Comparison of ENCODE assay signal across 10 cellular contexts in the genomic region with DNA sequence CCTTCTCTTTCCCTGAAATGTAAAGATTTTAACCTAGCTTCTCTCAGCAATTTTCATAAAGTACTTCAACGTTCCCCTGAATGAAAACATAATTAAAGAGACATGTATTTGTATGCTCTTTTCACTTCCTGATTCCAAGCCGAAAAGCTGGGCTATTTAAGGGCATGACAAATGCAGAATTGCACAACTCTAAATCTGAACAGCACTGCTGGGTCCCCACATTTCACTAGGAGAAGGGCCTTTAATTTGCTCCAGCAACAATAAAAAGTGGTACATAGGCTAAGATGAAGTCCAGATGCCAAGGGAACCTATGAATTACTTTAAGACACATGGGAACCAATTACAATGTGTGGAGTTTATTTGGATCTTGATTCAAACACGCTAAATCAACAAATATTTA. TPM values are rescaled to one million over a fixed set of nuclear protein-coding genes. Genes with fewer than 3 reads are reported as not detected.
DNase-seq lines count a peak whose midpoint lies in the region; ATAC-seq, FAIRE-seq and TF ChIP-seq lines count a peak whose summit lies in the region.
"Had no signal": no experiment of that assay in that cellular context is flagged by ENCODE, and none has a peak within 500 bp of the region (broad histone marks: within the 10 kb centered on the region; RNA-seq: fewer than 3 reads in every experiment).

No MANE protein-coding gene starts in this region.

- dilution Hi-C loops in keratinocyte (cut with MboI; ENCODE audit: extremely low pct_ligation_motif_present, low sequenced_read_pairs) = no loop called here

- peaks cover 21% of the 10 kb centered on the region for H3K4me1 ChIP-seq in adipocyte (ENCODE audit: control insufficient read depth, insufficient read depth, low read length)
- H3K4me1 ChIP-seq in keratinocyte (ENCODE audit: control insufficient read depth, extremely low read depth, insufficient read depth, low read length) = peaks cover 26% of the 10 kb centered on the region

- H3K9me3 ChIP-seq in adipocyte (ENCODE audit: control insufficient read depth, low read length) (no peaks in the 10 kb centered on the region), keratinocyte (ENCODE audit: control insufficient read depth, low read depth, low read length) (no peaks in the 10 kb centered on the region)

- FAIRE-seq in keratinocyte (lab: Jason Lieb, UNC) = no peak

- no peaks in the 10 kb centered on the region for H4K20me1 ChIP-seq in keratinocyte (ENCODE audit: control insufficient read depth, extremely low read depth, insufficient read depth, low read length)

- no peaks in the 10 kb centered on the region for H3K27me3 ChIP-seq in adipocyte (replicated peaks; ENCODE audit: control insufficient read depth, insufficient read depth, low read length)
- no peaks in the 10 kb centered on the region for H3K27me3 ChIP-seq in keratinocyte (ENCODE audit: control insufficient read depth, extremely low read depth, insufficient read depth, low read length)

- peak overlapping the region; percentile 4 for H3K9ac ChIP-seq in adipocyte (ENCODE audit: low read length)
- no peak overlapping the region for H3K9ac ChIP-seq in keratinocyte (ENCODE audit: control insufficient read depth, extremely low read depth, insufficient read depth, low read length)
- H3K9ac ChIP-seq: parathyroid adenoma had no signal

- no peaks in the 10 kb centered on the region for H3K79me2 ChIP-seq in keratinocyte (ENCODE audit: control insufficient read depth, insufficient read depth, low read length)
- H3K79me2 ChIP-seq: parathyroid adenoma had no signal

- no peak overlapping the region for H3K4me2 ChIP-seq in keratinocyte (ENCODE audit: control insufficient read depth, extremely low read depth, insufficient read depth, low read depth, low read length)

- peak; percentile 53 for ATAC-seq in HG02623 (IDR thresholded peaks at IDR 0.05; ENCODE audit: unreplicated experiment)
- ATAC-seq in omental fat pad (ENCODE audit: low FRiP score) = no peak
- ATAC-seq in HG03520 (IDR thresholded peaks at IDR 0.05; ENCODE audit: unreplicated experiment) = no peak

- H3K36me3 ChIP-seq in adipocyte (ENCODE audit: control insufficient read depth, insufficient read depth, low read length, severe bottlenecking) = no peaks in the 10 kb centered on the region
- no peaks in the 10 kb centered on the region for H3K36me3 ChIP-seq in keratinocyte (ENCODE audit: control insufficient read depth in 2 of 2, extremely low read depth in 1 of 2, insufficient read depth in 2 of 2, low read length in 2 of 2)

- no peak for TF ChIP-seq CTCF in keratinocyte (optimal IDR thresholded peaks at IDR 0.05 in 1 of 3, IDR thresholded peaks at IDR 0.05 in 1 of 3, conservative IDR thresholded peaks at IDR 0.05 in 1 of 3; ENCODE audit: extremely low read depth in 1 of 3, insufficient read depth in 2 of 3, low read length in 3 of 3)
- TF ChIP-seq CTCF in omental fat pad (IDR thresholded peaks at IDR 0.05) = no peak

- H2AFZ ChIP-seq in keratinocyte (ENCODE audit: control insufficient read depth, low read length) = peak overlapping the region; percentile 69
- H2AFZ ChIP-seq: parathyroid adenoma had no signal

- no peak overlapping the region for H3K27ac ChIP-seq in keratinocyte (ENCODE audit: control insufficient read depth, insufficient read depth, low read length)
- H3K27ac ChIP-seq: parathyroid adenoma had no signal

- DNase-seq in AML-193 (lab: John Stamatoyannopoulos, UW) (peak; percentile 50), adipocyte (ENCODE audit: low read depth) (peak; percentile 92), keratinocyte (ENCODE audit: low read depth, low spot score) (no peak), DMS 273 (lab: John Stamatoyannopoulos, UW; ENCODE audit: unreplicated experiment) (no peak), omental fat pad (ENCODE audit: low spot score) (no peak), NCI-H1436 (lab: John Stamatoyannopoulos, UW) (no peak)
- DNase-seq: T-helper 1 cell had no signal

- no peaks in the 10 kb centered on the region for H3K9me1 ChIP-seq in keratinocyte (ENCODE audit: control insufficient read depth, extremely low read depth, insufficient read depth, low read length)

- H3K4me3 ChIP-seq in adipocyte (ENCODE audit: low read length) = no peak overlapping the region
- H3K4me3 ChIP-seq in keratinocyte (ENCODE audit: control insufficient read depth in 2 of 3, extremely low read depth in 1 of 3, insufficient read depth in 2 of 3, low read depth in 1 of 3, low read length in 3 of 3) = no peak overlapping the region

RNA-seq across cellular contexts. Expression of a gene that starts 42.0 kb away (rescaled TPM):
- 1.8 to 3.8 TPM (median 3.4 TPM) in 3 replicates for polyA plus RNA-seq in keratinocyte
- 1.3 TPM for polyA plus RNA-seq in keratinocyte (2011; ENCODE audit: low read depth)
- 1.9 and 4.0 TPM in 2 replicates for polyA plus RNA-seq in keratinocyte (2011; cell fraction: cytosol; rRNA removed)
- 2.5 TPM in 2 replicates for polyA plus RNA-seq in keratinocyte (2011; cell fraction: nucleus; rRNA removed)
- polyA plus RNA-seq in keratinocyte (2012; ENCODE audit: low replicate concordance) = 2.0 and 2.1 TPM in 2 replicates
- 1.1 to 5.4 TPM (median 2.7 TPM) in 3 replicates for polyA minus RNA-seq in keratinocyte
- 5.4 TPM for polyA minus RNA-seq in keratinocyte (2011; cell fraction: cytosol; rRNA and poly(A)+ RNA removed)
- 3.1 and 5.0 TPM in 2 replicates for polyA minus RNA-seq in keratinocyte (2011; cell fraction: nucleus; rRNA and poly(A)+ RNA removed)
- 1 to 10 TPM; 2.5 to 4.2 (median 4.0) TPM for total RNA-seq in omental fat pad

Comparison
In these comparisons a context has a peak if more than half of its experiments do, and no peak if none do; other contexts are left out.
1. DNase-seq: peak in AML-193 (2 of 2) and adipocyte (single experiment); none in keratinocyte (single experiment), DMS 273 (single experiment), omental fat pad (single experiment) and NCI-H1436 (single experiment).